In genomic region chr5:180380856-180381255, GRCh38 we compare ENCODE assay signal across 28 cellular contexts. TPM values are rescaled to one million over a fixed set of nuclear protein-coding genes. Genes with fewer than 3 reads are reported as not detected.
DNase-seq lines count a peak whose midpoint lies in the region; ATAC-seq, FAIRE-seq and TF ChIP-seq lines count a peak whose summit lies in the region.
"Had no signal": no experiment of that assay in that cellular context is flagged by ENCODE, and none has a peak within 500 bp of the region (broad histone marks: within the 10 kb centered on the region; RNA-seq: fewer than 3 reads in every experiment).

No MANE protein-coding gene starts in this region.

- no peaks in the 10 kb centered on the region for H3K4me1 ChIP-seq in HepG2 (ENCODE audit: insufficient read depth, low read length)
- no peaks in the 10 kb centered on the region for H3K4me1 ChIP-seq in right lobe of liver
- H3K4me1 ChIP-seq in kidney (ENCODE audit: control insufficient read depth in 1 of 2, insufficient read depth in 1 of 2, low read depth in 1 of 2, low read length in 2 of 2): no peaks in the 10 kb centered on the region
- H3K4me1 ChIP-seq in neural progenitor cell: no peaks in the 10 kb centered on the region
- H3K4me1 ChIP-seq: A549, HAP-1 had no signal

- in situ Hi-C loops in HepG2 (cut with HindIII; ENCODE audit: extremely low pct_ligation_motif_present, low pct_unique_long_range_greater_than_20kb): no loop called here

- H3K4me3 ChIP-seq in HepG2 (replicated peaks in 1 of 3; ENCODE audit: insufficient read depth in 1 of 3, low read depth in 2 of 3, low read length in 3 of 3) (no peak overlapping the region), right lobe of liver (no peak overlapping the region), kidney (ENCODE audit: low read length in 2 of 2) (no peak overlapping the region), neural progenitor cell (no peak overlapping the region)
- H3K4me3 ChIP-seq: A549, HAP-1, SK-N-MC had no signal

- no peak overlapping the region for H3K27ac ChIP-seq in HepG2 (ENCODE audit: extremely low read length, insufficient read depth, low read length)
- H3K27ac ChIP-seq in right lobe of liver: no peak overlapping the region
- H3K27ac ChIP-seq in kidney (ENCODE audit: low read depth in 2 of 2, low read length in 2 of 2): no peak overlapping the region
- no peak overlapping the region for H3K27ac ChIP-seq in neural progenitor cell
- H3K27ac ChIP-seq: SK-N-MC had no signal

- H3K27ac Mint-ChIP-seq in osteocyte (ENCODE audit: unreplicated experiment): peak overlapping the region; percentile 31
- H3K27ac Mint-ChIP-seq in neural progenitor cell: no peak overlapping the region
- H3K27ac Mint-ChIP-seq: HFFc6 had no signal

- H3K4me1 Mint-ChIP-seq in osteocyte (ENCODE audit: unreplicated experiment) (peaks cover 15% of the 10 kb centered on the region), neural progenitor cell (peaks cover 14% of the 10 kb centered on the region)
- H3K4me1 Mint-ChIP-seq: CD14-positive monocyte; CD8-positive, alpha-beta memory T cell had no signal

- H3K4me2 ChIP-seq in HepG2 (ENCODE audit: low read depth, low read length): no peak overlapping the region
- no peak overlapping the region for H3K4me2 ChIP-seq in neural progenitor cell
- H3K4me2 ChIP-seq: A549 had no signal

- no TSS peak for BruUV-seq in HepG2 (replicated peaks; lab: Mats Ljungman, UMichigan)

- no peak for ATAC-seq in HepG2
- ATAC-seq in right lobe of liver: no peak
- no peak for ATAC-seq in GM21528 (IDR thresholded peaks at IDR 0.05; ENCODE audit: low FRiP score, unreplicated experiment)
- ATAC-seq: A549 had no signal

- H3K9me3 ChIP-seq in HepG2 (ENCODE audit: low read length) (no peaks in the 10 kb centered on the region), right lobe of liver (no peaks in the 10 kb centered on the region), kidney (ENCODE audit: control insufficient read depth in 1 of 2, low read length in 2 of 2) (no peaks in the 10 kb centered on the region), neural progenitor cell (ENCODE audit: low read depth) (no peaks in the 10 kb centered on the region)
- H3K9me3 ChIP-seq: A549, HAP-1 had no signal

- H4K20me1 ChIP-seq in HepG2 (ENCODE audit: insufficient read depth, low read length) (no peaks in the 10 kb centered on the region), neural progenitor cell (ENCODE audit: low read depth) (no peaks in the 10 kb centered on the region)

- H2AFZ ChIP-seq in HepG2 (ENCODE audit: low read length) (no peak overlapping the region), neural progenitor cell (replicated peaks) (no peak overlapping the region)

- CTCF ChIA-PET in HepG2 (lab: Yijun Ruan, JAX; ENCODE audit: low intra/inter-chr PET ratio, low total read pairs): no interaction called here

- H3K9ac ChIP-seq in HepG2 (ENCODE audit: insufficient read depth, low read depth, low read length) (no peak overlapping the region), kidney (ENCODE audit: low read length in 2 of 2) (no peak overlapping the region), neural progenitor cell (no peak overlapping the region)

- no peaks in the 10 kb centered on the region for H3K9me3 Mint-ChIP-seq in osteocyte (ENCODE audit: unreplicated experiment)
- H3K9me3 Mint-ChIP-seq in neural progenitor cell: no peaks in the 10 kb centered on the region
- H3K9me3 Mint-ChIP-seq: CD8-positive, alpha-beta memory T cell had no signal

- peaks cover 8 to 51% of the 10 kb centered on the region in 2 experiments for H3K27me3 ChIP-seq in HepG2 (ENCODE audit: control insufficient read depth in 1 of 2, insufficient read depth in 2 of 2, low read length in 2 of 2)
- H3K27me3 ChIP-seq in right lobe of liver: no peaks in the 10 kb centered on the region
- H3K27me3 ChIP-seq in neural progenitor cell: no peaks in the 10 kb centered on the region

- no peak for TF ChIP-seq CTCF in HepG2 (CRISPR knock-in tag; IDR thresholded peaks at IDR 0.05)
- TF ChIP-seq CTCF in right lobe of liver (IDR thresholded peaks at IDR 0.05): no peak
- TF ChIP-seq CTCF in kidney (IDR thresholded peaks at IDR 0.05; ENCODE audit: borderline replicate concordance, extremely low read depth, insufficient read depth): no peak
- no peak for TF ChIP-seq CTCF in osteocyte (IDR thresholded peaks at IDR 0.05)
- TF ChIP-seq CTCF in neural progenitor cell (IDR thresholded peaks at IDR 0.05): no peak

- H3K36me3 Mint-ChIP-seq in osteocyte (ENCODE audit: unreplicated experiment): no peaks in the 10 kb centered on the region
- H3K36me3 Mint-ChIP-seq in neural progenitor cell: no peaks in the 10 kb centered on the region
- H3K36me3 Mint-ChIP-seq: CD14-positive monocyte; CD8-positive, alpha-beta memory T cell had no signal

- H3K4me3 Mint-ChIP-seq in osteocyte (ENCODE audit: unreplicated experiment) (no peak overlapping the region), neural progenitor cell (no peak overlapping the region)
- H3K4me3 Mint-ChIP-seq: CD14-positive monocyte; CD8-positive, alpha-beta memory T cell; HFFc6 had no signal

- intact Hi-C loops in HepG2 (cut with micrococcal nuclease; ENCODE audit: unreplicated experiment): no loop called here
- intact Hi-C loops in right lobe of liver (cut with DNase I): no loop called here
- intact Hi-C loops in kidney (cut with DNase I): no loop called here

- WGBS in HepG2 (ENCODE audit: low lambda C conversion rate): 49% methylated on average over 15 of the region's 15 CpGs
- WGBS in right lobe of liver (ENCODE audit: insufficient coverage, low coverage, low lambda C conversion rate, missing lambda C conversion rate): 70% methylated on average over 2 of the region's 15 CpGs

- DNase-seq in HepG2 (ENCODE audit: low spot score) (no peak), right lobe of liver (no peak), kidney (peak; percentile 18), osteocyte (ENCODE audit: extremely low spot score, unreplicated experiment) (no peak), cerebellar nuclear complex (lab: John Stamatoyannopoulos, UW) (no peak), neural progenitor cell (ENCODE audit: low spot score) (no peak)
- DNase-seq: AML-193; CD8-positive, alpha-beta memory T cell; DMS 273 treated with DMSO at 0.1 percent for 48 hours; DMS79 treated with DMSO at 0.1 percent for 48 hours; GF-D8; GOT3; HFFc6; Karpas-422; NCI-H1092; NCI-H1417 treated with DMSO at 0.1 percent for 48 hours; NCI-H1694 treated with DMSO at 0.1 percent for 48 hours; NCI-H2081; NCI-H2227 treated with DMSO at 0.1 percent for 48 hours; NCI-H526 treated with DMSO at 0.1 percent for 48 hours; RPMI8226; SHP77 treated with DMSO at 0.1 percent for 48 hours had no signal

- no peak for FAIRE-seq in HepG2 (lab: Jason Lieb, UNC)
- no peak for FAIRE-seq in kidney (lab: Jason Lieb, UNC)
- FAIRE-seq: A549, GM12892 had no signal

- TF ChIP-seq EP300 in HepG2 (IDR thresholded peaks at IDR 0.05; ENCODE audit: low read depth in 2 of 2, low read length in 2 of 2): no peak
- TF ChIP-seq EP300 in HepG2 (CRISPR knock-in tag; IDR thresholded peaks at IDR 0.05; ENCODE audit: borderline replicate concordance): no peak

- no peak for TF ChIP-seq POLR2A in HepG2 (IDR thresholded peaks at IDR 0.05; ENCODE audit: insufficient read depth in 1 of 2, low read depth in 2 of 2, low read length in 2 of 2)
- no peak for TF ChIP-seq POLR2A in right lobe of liver (IDR thresholded peaks at IDR 0.05)

- no peaks in the 10 kb centered on the region for H3K79me2 ChIP-seq in HepG2 (ENCODE audit: insufficient read depth, low read length)
- no peaks in the 10 kb centered on the region for H3K79me2 ChIP-seq in neural progenitor cell (ENCODE audit: low read depth)

- H3F3A ChIP-seq in neural progenitor cell (ENCODE audit: low read depth): no peaks in the 10 kb centered on the region

- POLR2A ChIA-PET in HepG2 (lab: Yijun Ruan, JAX): no interaction called here

- TF ChIP-seq RAD21 in HepG2 (CRISPR knock-in tag; IDR thresholded peaks at IDR 0.05): no peak

- peaks cover 3% of the 10 kb centered on the region for H3K27me3 Mint-ChIP-seq in osteocyte (ENCODE audit: unreplicated experiment)
- H3K27me3 Mint-ChIP-seq in neural progenitor cell (ENCODE audit: insufficient read depth, low read depth): peaks cover 11% of the 10 kb centered on the region

- H3K36me3 ChIP-seq in HepG2 (replicated peaks in 1 of 2; ENCODE audit: control insufficient read depth in 1 of 2, insufficient read depth in 2 of 2, low read length in 2 of 2): no peaks in the 10 kb centered on the region
- no peaks in the 10 kb centered on the region for H3K36me3 ChIP-seq in right lobe of liver
- H3K36me3 ChIP-seq in kidney (ENCODE audit: control insufficient read depth in 1 of 2, insufficient read depth in 2 of 2, low read length in 2 of 2): no peaks in the 10 kb centered on the region
- H3K36me3 ChIP-seq in neural progenitor cell: no peaks in the 10 kb centered on the region
- H3K36me3 ChIP-seq: HAP-1 had no signal

TF ChIP-seq in HepG2, 621 proteins besides CTCF, POLR2A, EP300 and RAD21 (continues in another document):
- TF ChIP-seq ZNF629 (CRISPR knock-in tag; conservative IDR thresholded peaks at IDR 0.05): peak; percentile 37

RNA-seq across cellular contexts. Expression of gene GFPT2, which starts 27.7 kb away (rescaled TPM):
- total RNA-seq in HepG2 (2016; rRNA removed; fragmentation: Illumina TruSeq; extraction: Trizol) (0.10 and 0.18 TPM in 2 replicates), right lobe of liver (under 1 TPM; 0.32 to 0.93 (median 0.61) TPM), kidney (15.9 TPM), osteocyte (70.7 and 80.0 TPM in 2 replicates), neural progenitor cell (ENCODE audit: low replicate concordance) (18.9 and 20.3 TPM in 2 replicates)
- not detected in 2 replicates for total RNA-seq in HepG2 (2016; cell fraction: cytosol; rRNA removed; fragmentation: Illumina TruSeq; extraction: Trizol; ENCODE audit: low read depth)
- 0.10 and 0.13 TPM in 2 replicates for total RNA-seq in HepG2 (2016; cell fraction: insoluble cytoplasmic fraction; rRNA removed; fragmentation: Illumina TruSeq; extraction: Trizol)
- 0.06 TPM in 1 of 2 replicates, not detected in the other for total RNA-seq in HepG2 (2016; cell fraction: membrane; rRNA removed; fragmentation: Illumina TruSeq; extraction: Trizol)
- total RNA-seq in HepG2 (2016; cell fraction: nucleus; rRNA removed; fragmentation: Illumina TruSeq; extraction: Trizol): not detected in 2 replicates
- polyA plus RNA-seq in HepG2 (2011; rRNA removed) (0.09 and 0.18 TPM in 2 replicates), kidney (ENCODE audit: insufficient read depth, low read depth, low replicate concordance) (2.7 TPM)
- 0.08 and 0.12 TPM in 2 replicates for polyA plus RNA-seq in HepG2 (2011; cell fraction: cytosol; rRNA removed)
- polyA plus RNA-seq in HepG2 (2011; cell fraction: nucleus; rRNA removed): 0.09 and 0.10 TPM in 2 replicates
- 0.07 and 0.11 TPM in 2 replicates for polyA plus RNA-seq in HepG2 (2012)
- polyA plus RNA-seq in HepG2 (2016; cell fraction: cytosol; fragmentation: Illumina TruSeq; extraction: Trizol; ENCODE audit: low read depth): 0.05 TPM in 1 of 2 replicates, not detected in the other
- polyA plus RNA-seq in HepG2 (2016; cell fraction: insoluble cytoplasmic fraction; fragmentation: Illumina TruSeq; extraction: Trizol; ENCODE audit: low read depth): 0.12 TPM in 1 of 2 replicates, not detected in the other
- not detected in 2 replicates for polyA plus RNA-seq in HepG2 (2016; cell fraction: membrane; fragmentation: Illumina TruSeq; extraction: Trizol; ENCODE audit: low read depth)
- not detected in 2 replicates for polyA plus RNA-seq in HepG2 (2016; cell fraction: nucleus; fragmentation: Illumina TruSeq; extraction: Trizol; ENCODE audit: insufficient read depth, low read depth)
- polyA minus RNA-seq in HepG2 (2011; rRNA and poly(A)+ RNA removed; ENCODE audit: low replicate concordance): 4.4 TPM in 1 of 2 replicates, not detected in the other
- polyA minus RNA-seq in HepG2 (2011; cell fraction: cytosol; rRNA and poly(A)+ RNA removed): not detected in 2 replicates
- polyA minus RNA-seq in HepG2 (2011; cell fraction: nucleus; rRNA and poly(A)+ RNA removed): not detected in 2 replicates
- polyA plus RNA-seq: CD14-positive monocyte had no signal
